ENCODE assay signal across 8 cellular contexts in the genomic region with DNA sequence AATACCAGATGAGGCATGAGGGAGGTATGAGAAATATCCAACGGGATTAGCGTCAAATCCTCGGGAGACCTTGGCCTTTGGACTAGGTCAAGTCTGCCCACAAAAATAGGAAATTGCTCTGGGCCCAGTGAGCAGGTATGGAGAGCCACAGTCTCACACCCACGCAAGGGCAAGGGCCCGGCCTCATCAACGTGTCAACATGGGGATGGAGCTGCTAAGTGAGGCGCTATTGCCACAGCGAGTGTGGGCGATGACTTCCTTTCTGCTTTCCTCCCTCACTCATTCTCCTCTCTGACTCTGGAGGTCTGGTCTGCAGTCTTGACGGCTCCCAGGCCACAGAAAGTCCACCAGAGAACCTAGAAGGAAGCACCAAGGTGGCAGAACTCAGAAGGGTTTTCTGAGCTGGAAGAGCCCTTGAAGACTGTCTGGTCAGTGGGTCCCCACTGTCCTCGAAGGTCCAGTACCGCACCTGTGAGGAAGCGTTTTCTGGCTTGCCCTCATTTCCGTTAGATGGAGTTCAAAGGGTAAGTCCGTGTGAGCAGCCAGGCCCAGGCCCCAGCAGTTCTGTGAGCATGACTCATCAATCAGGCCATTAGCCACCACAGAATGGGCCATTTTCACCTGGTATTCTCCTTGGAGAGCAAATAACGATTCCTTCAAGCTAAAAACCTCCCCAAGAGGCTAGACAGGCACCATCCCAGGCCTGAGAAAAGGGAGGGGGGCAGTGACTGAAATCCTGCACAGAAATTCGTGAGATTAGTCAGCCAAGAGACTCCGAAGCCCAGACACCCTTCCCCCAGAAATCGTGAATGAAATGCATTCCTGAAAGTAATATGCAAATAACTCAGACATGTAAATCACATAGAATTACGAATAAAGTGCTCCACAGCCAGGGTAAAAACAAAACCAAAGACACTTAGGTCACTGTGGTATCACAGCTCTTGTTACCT.
DNase-seq lines count a peak whose midpoint lies in the region; ATAC-seq, FAIRE-seq and TF ChIP-seq lines count a peak whose summit lies in the region.

No MANE protein-coding gene starts in this region.

- H3K9me1 ChIP-seq in endothelial cell of umbilical vein (replicated peaks; ENCODE audit: control insufficient read depth, extremely low read depth, insufficient read depth, low read length): no peaks in the 10 kb centered on the region

- TF ChIP-seq CTCF in endothelial cell of umbilical vein (IDR thresholded peaks at IDR 0.05; ENCODE audit: extremely low read depth in 1 of 2, insufficient read depth in 1 of 2, low read depth in 1 of 2, low read length in 2 of 2): no peak

- H3K27me3 ChIP-seq in endothelial cell of umbilical vein (ENCODE audit: control insufficient read depth in 2 of 2, insufficient read depth in 2 of 2, low read length in 2 of 2): no peaks in the 10 kb centered on the region
- no peaks in the 10 kb centered on the region for H3K27me3 ChIP-seq in skeletal muscle tissue (ENCODE audit: control insufficient read depth in 3 of 3, insufficient read depth in 3 of 3, low read length in 3 of 3)

- peak; percentile 69 for DNase-seq in stimulated activated naive CD4-positive, alpha-beta T cell treated with Interleukin-2 at 50 U/mL for 16 hours (lab: John Stamatoyannopoulos, UW)
- DNase-seq in stimulated activated naive CD4-positive, alpha-beta T cell (lab: John Stamatoyannopoulos, UW): no peak
- peak; percentile 91 for DNase-seq in SW480 (ENCODE audit: low spot score)
- DNase-seq in endothelial cell of umbilical vein (ENCODE audit: low read depth, low spot score): peak; percentile 28
- no peak for DNase-seq in iPS-NIHi11 (ENCODE audit: low spot score)
- DNase-seq in amygdala (lab: John Stamatoyannopoulos, UW): no peak

- peaks cover 34% of the 10 kb centered on the region for H3K4me1 ChIP-seq in endothelial cell of umbilical vein (ENCODE audit: control insufficient read depth, extremely low read depth, insufficient read depth, low read length)
- H3K4me1 ChIP-seq in skeletal muscle tissue (ENCODE audit: control insufficient read depth in 3 of 3, insufficient read depth in 3 of 3, low read length in 3 of 3): peaks cover 42 to 60% (median 45%) of the 10 kb centered on the region in 3 donors

- FAIRE-seq in endothelial cell of umbilical vein (lab: Jason Lieb, UNC): peak; percentile 63

- TF ChIP-seq POLR2A in endothelial cell of umbilical vein (IDR thresholded peaks at IDR 0.05; ENCODE audit: low read depth, low read length): no peak

- H3K79me2 ChIP-seq in endothelial cell of umbilical vein (ENCODE audit: control insufficient read depth, insufficient read depth, low read length): peaks cover 98% of the 10 kb centered on the region

- no peak overlapping the region for H2AFZ ChIP-seq in endothelial cell of umbilical vein (ENCODE audit: low read depth, low read length)

- ATAC-seq in HG03039 (IDR thresholded peaks at IDR 0.05; ENCODE audit: unreplicated experiment): peak; percentile 64

- dilution Hi-C loops in endothelial cell of umbilical vein (cut with MboI; ENCODE audit: extremely low pct_ligation_motif_present, low sequenced_read_pairs): no loop called here

- H3K4me2 ChIP-seq in endothelial cell of umbilical vein (ENCODE audit: insufficient read depth, low read length): no peak overlapping the region

- H3K9me3 ChIP-seq in endothelial cell of umbilical vein (replicated peaks; ENCODE audit: control insufficient read depth, insufficient read depth, low read length) (no peaks in the 10 kb centered on the region), skeletal muscle tissue (ENCODE audit: control insufficient read depth in 3 of 3, low read length in 3 of 3) (no peaks in the 10 kb centered on the region)

- H3K9ac ChIP-seq in endothelial cell of umbilical vein (replicated peaks; ENCODE audit: extremely low read depth, insufficient read depth, low read length) (no peak overlapping the region), skeletal muscle tissue (ENCODE audit: low read depth in 1 of 3, low read length in 3 of 3) (peak overlapping the region in 1 of 3 donors; percentile 93)

- H3K36me3 ChIP-seq in endothelial cell of umbilical vein (ENCODE audit: control insufficient read depth in 2 of 2, extremely low read depth in 1 of 2, insufficient read depth in 2 of 2, low read length in 2 of 2): no peaks in the 10 kb centered on the region
- H3K36me3 ChIP-seq in skeletal muscle tissue (ENCODE audit: control insufficient read depth in 3 of 3, insufficient read depth in 3 of 3, low read length in 3 of 3): no peaks in the 10 kb centered on the region

- intact Hi-C loops in endothelial cell of umbilical vein (cut with micrococcal nuclease): no loop called here

- no TSS peak for BruUV-seq in endothelial cell of umbilical vein (replicated peaks; lab: Mats Ljungman, UMichigan)

- H3K27ac ChIP-seq in endothelial cell of umbilical vein (ENCODE audit: insufficient read depth, low read depth, low read length) (peak overlapping the region; percentile 21), skeletal muscle tissue (ENCODE audit: low read depth, low read length) (peak overlapping the region; percentile 80)

- CTCF ChIA-PET in endothelial cell of umbilical vein (lab: Charles Lee): interaction anchor here (0.7 to 4.4 kb wide), 3 partner anchors 10 to 199 kb away, joined by 3 to 20 read pairs (median 4); no protein-coding TSS in a partner anchor

- H3K4me3 ChIP-seq in endothelial cell of umbilical vein (replicated peaks in 1 of 3; ENCODE audit: insufficient read depth in 1 of 3, low read depth in 1 of 3, low read length in 3 of 3): no peak overlapping the region
- peak overlapping the region in 1 of 3 donors; percentile 36 for H3K4me3 ChIP-seq in skeletal muscle tissue (ENCODE audit: low read length in 3 of 3)

- no peaks in the 10 kb centered on the region for H4K20me1 ChIP-seq in endothelial cell of umbilical vein (replicated peaks; ENCODE audit: control insufficient read depth, extremely low read depth, insufficient read depth, low read length)

- POLR2A ChIA-PET in endothelial cell of umbilical vein (lab: Charles Lee): no interaction called here

TF ChIP-seq in endothelial cell of umbilical vein, 7 proteins besides CTCF, POLR2A, EP300 and RAD21:
- TF ChIP-seq GATA2 (IDR thresholded peaks at IDR 0.05; ENCODE audit: insufficient read depth, insufficient read length, low read depth, low read length) (no peak), EZH2 (IDR thresholded peaks at IDR 0.05; ENCODE audit: borderline replicate concordance, low read depth, low read length, severe bottlenecking) (no peak), JUN (IDR thresholded peaks at IDR 0.05; ENCODE audit: borderline replicate concordance, insufficient read depth, insufficient read length, low read depth) (peak; percentile 48), POLR2AphosphoS5 (IDR thresholded peaks at IDR 0.05; ENCODE audit: insufficient read depth, low read depth, low read length) (no peak), FOS (IDR thresholded peaks at IDR 0.05; ENCODE audit: borderline replicate concordance, insufficient read depth, low read length) (peak; percentile 42), MYC (IDR thresholded peaks at IDR 0.05; ENCODE audit: low read depth, low read length) (no peak)
- TF ChIP-seq, protein P1, sequence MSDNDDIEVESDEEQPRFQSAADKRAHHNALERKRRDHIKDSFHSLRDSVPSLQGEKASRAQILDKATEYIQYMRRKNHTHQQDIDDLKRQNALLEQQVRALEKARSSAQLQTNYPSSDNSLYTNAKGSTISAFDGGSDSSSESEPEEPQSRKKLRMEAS (IDR thresholded peaks at IDR 0.05; ENCODE audit: insufficient read depth, insufficient read length): no peak

Comparison
In these comparisons a context has a peak if more than half of its experiments do, and no peak if none do; other contexts are left out.
1. DNase-seq: peak in stimulated activated naive CD4-positive, alpha-beta T cell treated with Interleukin-2 at 50 U/mL for 16 hours (single experiment), SW480 (single experiment) and endothelial cell of umbilical vein (single experiment); none in stimulated activated naive CD4-positive, alpha-beta T cell (0 of 6), iPS-NIHi11 (single experiment) and amygdala (0 of 56).